10 cellular contexts compared by ENCODE assay signal in genomic region chr4:74873545-74874295, GRCh38. TPM values are rescaled to one million over a fixed set of nuclear protein-coding genes. Genes with fewer than 3 reads are reported as not detected.
A peak's percentile ranks its signal among the peaks of the same experiment; 100 is the strongest.
DNase-seq lines count a peak whose midpoint lies in the region; ATAC-seq and TF ChIP-seq lines count a peak whose summit lies in the region.
"Had no signal": no experiment of that assay in that cellular context is flagged by ENCODE, and none has a peak within 500 bp of the region (broad histone marks: within the 10 kb centered on the region; RNA-seq: fewer than 3 reads in every experiment).

No MANE protein-coding gene starts in this region.

- H3K4me3 ChIP-seq in effector memory CD4-positive, alpha-beta T cell (ENCODE audit: insufficient read depth, low read depth, low read length, poor library complexity, severe bottlenecking) = no peak overlapping the region
- H3K4me3 ChIP-seq: cardiac muscle cell had no signal

- peaks cover 2% of the 10 kb centered on the region for H3K9me3 Mint-ChIP-seq in chondrocyte (ENCODE audit: low read depth)

- DNase-seq in NCI-H1930 (lab: John Stamatoyannopoulos, UW) (peak; percentile 11 to 38), myocyte (ENCODE audit: low read depth) (peak; percentile 16), DMS114 treated with DMSO at 0.1 percent for 48 hours (lab: John Stamatoyannopoulos, UW; ENCODE audit: unreplicated experiment) (no peak), chondrocyte (ENCODE audit: low spot score) (no peak)
- no peak for DNase-seq in stimulated activated CD4-positive, alpha-beta T cell treated with anti-CD3 and anti-CD28 coated beads, Interleukin-12 subunit alpha, Interleukin-12 subunit beta, amount 100 ng/mL, for 4 hours
- no peak for DNase-seq in effector memory CD4-positive, alpha-beta T cell
- DNase-seq: SK-N-SH had no signal

- H3K4me3 Mint-ChIP-seq in chondrocyte (ENCODE audit: unreplicated experiment) = no peak overlapping the region

- no peaks in the 10 kb centered on the region for H3K9me3 ChIP-seq in effector memory CD4-positive, alpha-beta T cell (ENCODE audit: control insufficient read depth, low read length)
- H3K9me3 ChIP-seq: SK-N-SH had no signal

- no peak overlapping the region for H3K27ac Mint-ChIP-seq in chondrocyte (ENCODE audit: unreplicated experiment)

- H3K4me1 ChIP-seq in effector memory CD4-positive, alpha-beta T cell (ENCODE audit: control insufficient read depth, insufficient read depth, low read length, poor library complexity, severe bottlenecking) = no peaks in the 10 kb centered on the region

- H3K36me3 Mint-ChIP-seq in chondrocyte (ENCODE audit: low read depth) = no peaks in the 10 kb centered on the region

- ATAC-seq in GM18907 (IDR thresholded peaks at IDR 0.05; ENCODE audit: unreplicated experiment) = peak; percentile 98
- peak; percentile 95 for ATAC-seq in HG02759 (IDR thresholded peaks at IDR 0.05; ENCODE audit: unreplicated experiment)

- no peak overlapping the region for H3K27ac ChIP-seq in effector memory CD4-positive, alpha-beta T cell (ENCODE audit: insufficient read depth, low read length, poor library complexity, severe bottlenecking)
- H3K27ac ChIP-seq: cardiac muscle cell had no signal

- no peak for TF ChIP-seq CTCF in chondrocyte (IDR thresholded peaks at IDR 0.05)

- peaks cover 11% of the 10 kb centered on the region for H3K4me1 Mint-ChIP-seq in chondrocyte (ENCODE audit: low read depth)

- no peaks in the 10 kb centered on the region for H3K27me3 Mint-ChIP-seq in chondrocyte (ENCODE audit: low read depth)

- no peaks in the 10 kb centered on the region for H3K36me3 ChIP-seq in effector memory CD4-positive, alpha-beta T cell (ENCODE audit: control insufficient read depth, insufficient read depth, low read length)
- H3K36me3 ChIP-seq: cardiac muscle cell had no signal

- no peaks in the 10 kb centered on the region for H3K27me3 ChIP-seq in effector memory CD4-positive, alpha-beta T cell (replicated peaks; ENCODE audit: control insufficient read depth, insufficient read depth, low read length, poor library complexity, severe bottlenecking)
- H3K27me3 ChIP-seq: cardiac muscle cell had no signal

RNA-seq across cellular contexts. Expression of gene PARM1, which starts 59.2 kb away (rescaled TPM):
- total RNA-seq in myocyte = 1.3 and 2.3 TPM in 2 replicates
- 0.43 TPM for polyA plus RNA-seq in myocyte (2012)
- total RNA-seq in chondrocyte = 0.90 to 1.4 TPM (median 1.0 TPM) in 3 replicates
- polyA plus RNA-seq: SK-N-SH had no signal

Comparison
In these comparisons a context has a peak if more than half of its experiments do, and no peak if none do; other contexts are left out.
1. DNase-seq: peak in NCI-H1930 (2 of 2) and myocyte (single experiment); none in DMS114 treated with DMSO at 0.1 percent for 48 hours (single experiment), stimulated activated CD4-positive, alpha-beta T cell treated with anti-CD3 and anti-CD28 coated beads, Interleukin-12 subunit alpha, Interleukin-12 subunit beta, amount 100 ng/mL, for 4 hours (single experiment), chondrocyte (single experiment) and effector memory CD4-positive, alpha-beta T cell (0 of 3).